1 cellular context compared by ENCODE assay signal in genomic region chr1:8293641-8294169, GRCh38.
TF ChIP-seq lines count a peak whose summit lies in the region.

No MANE protein-coding gene starts in this region.

TF ChIP-seq in HepG2, 621 proteins besides CTCF, POLR2A, EP300 and RAD21 (continued from another document):
- TF ChIP-seq ARID5B (CRISPR knock-in tag; IDR thresholded peaks at IDR 0.05), result 0 out of 2 replicates have a peak, but pooled peaks have one; percentile 33
- no peak for TF ChIP-seq FOXJ3 (CRISPR knock-in tag; IDR thresholded peaks at IDR 0.05; ENCODE audit: borderline replicate concordance)
